Comparison of ENCODE assay signal across 1 cellular context in genomic region chr17:29651913-29652312, GRCh38. TPM values are rescaled to one million over a fixed set of nuclear protein-coding genes. Genes with fewer than 3 reads are reported as not detected.
"Had no signal": no experiment of that assay in that cellular context is flagged by ENCODE, and none has a peak within 500 bp of the region (broad histone marks: within the 10 kb centered on the region; RNA-seq: fewer than 3 reads in every experiment).

No MANE protein-coding gene starts in this region.

RNA-seq across cellular contexts. Expression of gene CORO6, which starts 29.2 kb away (rescaled TPM):
- polyA plus RNA-seq: IgD-negative memory B cell had no signal

RNA-seq across cellular contexts. Expression of gene ANKRD13B, which starts 59.0 kb away (rescaled TPM):
- polyA plus RNA-seq: IgD-negative memory B cell had no signal
